ENCODE assay signal across 8 cellular contexts in genomic region chr10:22573820-22574569, GRCh38.
A peak's percentile ranks its signal among the peaks of the same experiment; 100 is the strongest.
DNase-seq lines count a peak whose midpoint lies in the region; ATAC-seq and TF ChIP-seq lines count a peak whose summit lies in the region.

No MANE protein-coding gene starts in this region.

- no peaks in the 10 kb centered on the region for H3K4me1 ChIP-seq in gastroesophageal sphincter

- H3K9me3 Mint-ChIP-seq in activated CD8-positive, alpha-beta T cell treated with anti-CD3 and anti-CD28 coated beads for 36 hours, result no peaks in the 10 kb centered on the region

- peak overlapping the region; percentile 86 for H3K27ac Mint-ChIP-seq in activated CD8-positive, alpha-beta T cell treated with anti-CD3 and anti-CD28 coated beads for 36 hours

- H3K4me3 Mint-ChIP-seq in activated CD8-positive, alpha-beta T cell treated with anti-CD3 and anti-CD28 coated beads for 36 hours, result peak overlapping the region; percentile 42

- TF ChIP-seq POLR2A in gastroesophageal sphincter (IDR thresholded peaks at IDR 0.05), result no peak

- peak; percentile 47 for DNase-seq in D341Med (ENCODE audit: low spot score)
- no peak for DNase-seq in HL-60 (ENCODE audit: low read depth in 1 of 2, low spot score in 1 of 2)
- DNase-seq in activated CD8-positive, alpha-beta T cell treated with anti-CD3 and anti-CD28 coated beads for 36 hours, result peak; percentile 56
- peak; percentile 46 for DNase-seq in iPS-NIHi11 (ENCODE audit: low spot score)
- DNase-seq in UCSD-AML1 (lab: John Stamatoyannopoulos, UW; ENCODE audit: unreplicated experiment), result no peak

- POLR2A ChIA-PET in activated CD8-positive, alpha-beta T cell treated with anti-CD3 and anti-CD28 coated beads for 36 hours (lab: Charles Lee), result interaction anchor here (1.3 to 1.4 kb wide), 2 partner anchors 11 to 137 kb away, joined by 3 to 5 read pairs; no protein-coding TSS in a partner anchor

- H3K36me3 ChIP-seq in gastroesophageal sphincter, result peaks cover 0 to 64% of the 10 kb centered on the region in 2 donors

- H3K27me3 ChIP-seq in HL-60 (ENCODE audit: insufficient read depth, poor library complexity, severe bottlenecking), result no peaks in the 10 kb centered on the region
- no peaks in the 10 kb centered on the region for H3K27me3 ChIP-seq in gastroesophageal sphincter

- intact Hi-C loops in activated CD8-positive, alpha-beta T cell treated with anti-CD3 and anti-CD28 coated beads for 36 hours (cut with micrococcal nuclease), result loop anchor here (5.0 kb wide), 1 partner anchor 413 kb away; no protein-coding TSS in a partner anchor

- 67 to 83% methylated on average over 1 to 6 of the region's 7 CpGs for WGBS in gastroesophageal sphincter (ENCODE audit: low coverage in 1 of 2), 2 donors

- no peak for TF ChIP-seq EP300 in gastroesophageal sphincter (IDR thresholded peaks at IDR 0.05)

- no peak overlapping the region for H3K27ac ChIP-seq in HL-60 (replicated peaks)
- no peak overlapping the region for H3K27ac ChIP-seq in gastroesophageal sphincter

- CTCF ChIA-PET in activated CD8-positive, alpha-beta T cell treated with anti-CD3 and anti-CD28 coated beads for 36 hours (lab: Charles Lee), result interaction anchor here (0.6 to 4.8 kb wide), 47 partner anchors 10 to 583 kb away, joined by 3 to 55 read pairs (median 4); no protein-coding TSS in a partner anchor

- no peaks in the 10 kb centered on the region for H3K27me3 Mint-ChIP-seq in activated CD8-positive, alpha-beta T cell treated with anti-CD3 and anti-CD28 coated beads for 36 hours

- peaks cover 67% of the 10 kb centered on the region for H3K36me3 Mint-ChIP-seq in activated CD8-positive, alpha-beta T cell treated with anti-CD3 and anti-CD28 coated beads for 36 hours (ENCODE audit: low read depth)

- TF ChIP-seq CTCF in HL-60 (IDR thresholded peaks at IDR 0.05; ENCODE audit: insufficient read depth, low read length), result peak; percentile 6
- TF ChIP-seq CTCF in activated CD8-positive, alpha-beta T cell treated with anti-CD3 and anti-CD28 coated beads for 36 hours (IDR thresholded peaks at IDR 0.05), result peak; percentile 68
- TF ChIP-seq CTCF in gastroesophageal sphincter (IDR thresholded peaks at IDR 0.05), result peak in 2 of 4 experiments; percentile 28 to 49

- peak; percentile 35 for ATAC-seq in activated CD8-positive, alpha-beta T cell treated with anti-CD3 and anti-CD28 coated beads for 36 hours
- no peak for ATAC-seq in HG03469 (IDR thresholded peaks at IDR 0.05; ENCODE audit: unreplicated experiment)
- ATAC-seq in gastroesophageal sphincter, result no peak
- no peak for ATAC-seq in HG02623 (IDR thresholded peaks at IDR 0.05; ENCODE audit: unreplicated experiment)

- H3K4me1 Mint-ChIP-seq in activated CD8-positive, alpha-beta T cell treated with anti-CD3 and anti-CD28 coated beads for 36 hours (ENCODE audit: low read depth), result peaks cover 66% of the 10 kb centered on the region

- H3K4me3 ChIP-seq in HL-60 (replicated peaks; ENCODE audit: insufficient read depth, low read length), result no peak overlapping the region
- H3K4me3 ChIP-seq in gastroesophageal sphincter, result no peak overlapping the region

- H3K9me3 ChIP-seq in gastroesophageal sphincter, result no peaks in the 10 kb centered on the region

Comparison
In these comparisons a context has a peak if more than half of its experiments do, and no peak if none do; other contexts are left out.
1. DNase-seq: peak in D341Med (single experiment), activated CD8-positive, alpha-beta T cell treated with anti-CD3 and anti-CD28 coated beads for 36 hours (single experiment) and iPS-NIHi11 (single experiment); none in HL-60 (0 of 2) and UCSD-AML1 (single experiment).